16 cellular contexts compared by ENCODE assay signal in genomic region chr9:112286906-112287305, GRCh38. TPM values are rescaled to one million over a fixed set of nuclear protein-coding genes. Genes with fewer than 3 reads are reported as not detected.
DNase-seq lines count a peak whose midpoint lies in the region; ATAC-seq and TF ChIP-seq lines count a peak whose summit lies in the region.
"Had no signal": no experiment of that assay in that cellular context is flagged by ENCODE, and none has a peak within 500 bp of the region (broad histone marks: within the 10 kb centered on the region; RNA-seq: fewer than 3 reads in every experiment).

No MANE protein-coding gene starts in this region.

- CTCF ChIA-PET in CD8-positive, alpha-beta T cell (lab: Charles Lee): no interaction called here

- H3K4me3 Mint-ChIP-seq in CD8-positive, alpha-beta T cell: no peak overlapping the region
- H3K4me3 Mint-ChIP-seq in mesothelial cell of epicardium (no peak overlapping the region), type B pancreatic cell (no peak overlapping the region)

- no peaks in the 10 kb centered on the region for H3K4me1 ChIP-seq in CD8-positive, alpha-beta T cell (ENCODE audit: insufficient read depth, low read length)
- H3K4me1 ChIP-seq: BE2C had no signal

- TF ChIP-seq POLR2A in GM18505 (IDR thresholded peaks at IDR 0.05; ENCODE audit: borderline replicate concordance, extremely low read depth, insufficient read depth, insufficient read length): no peak

- H3K9me3 ChIP-seq in CD8-positive, alpha-beta T cell (ENCODE audit: low read length): no peaks in the 10 kb centered on the region
- H3K9me3 ChIP-seq in WERI-Rb-1 (ENCODE audit: severe bottlenecking): peaks cover 14% of the 10 kb centered on the region

- H3K27ac ChIP-seq in CD8-positive, alpha-beta T cell (ENCODE audit: low read depth, low read length): no peak overlapping the region
- H3K27ac ChIP-seq in WERI-Rb-1: no peak overlapping the region
- H3K27ac ChIP-seq: C4-2B, GM23248 had no signal

- H3K4me3 ChIP-seq in CD8-positive, alpha-beta T cell (ENCODE audit: low read depth, low read length): no peak overlapping the region
- no peak overlapping the region for H3K4me3 ChIP-seq in WERI-Rb-1 (ENCODE audit: low read depth, low read length)
- H3K4me3 ChIP-seq: GM23248 had no signal

- no peak for DNase-seq in CD8-positive, alpha-beta T cell
- DNase-seq in dedifferentiated amniotic fluid mesenchymal stem cell (ENCODE audit: extremely low spot score) (peak; percentile 24), mesothelial cell of epicardium (ENCODE audit: low spot score in 2 of 2, unreplicated experiment in 2 of 2) (no peak), type B pancreatic cell (ENCODE audit: extremely low spot score, unreplicated experiment) (no peak), WERI-Rb-1 (no peak)
- DNase-seq: BE2C; CD4-positive, alpha-beta memory T cell; COR-L47; DND-41; GDM1; GM23248; IMR-90 had no signal

- no peak for ATAC-seq in CD8-positive, alpha-beta T cell
- ATAC-seq in HG02852 (IDR thresholded peaks at IDR 0.05; ENCODE audit: unreplicated experiment) (no peak), GM18505 (IDR thresholded peaks at IDR 0.05; ENCODE audit: unreplicated experiment) (no peak)
- ATAC-seq: HCT116 had no signal

- peaks cover 71% of the 10 kb centered on the region for H3K36me3 Mint-ChIP-seq in CD8-positive, alpha-beta T cell
- H3K36me3 Mint-ChIP-seq in mesothelial cell of epicardium: peaks cover 65% of the 10 kb centered on the region
- peaks cover 62% of the 10 kb centered on the region for H3K36me3 Mint-ChIP-seq in type B pancreatic cell

- H3K36me3 ChIP-seq in CD8-positive, alpha-beta T cell (ENCODE audit: insufficient read depth, low read length): peaks cover 5% of the 10 kb centered on the region
- 0 out of 2 replicates have a peak, but pooled peaks cover 2% of the 10 kb centered on the region for H3K36me3 ChIP-seq in WERI-Rb-1
- H3K36me3 ChIP-seq: BE2C had no signal

- H3K27me3 ChIP-seq in CD8-positive, alpha-beta T cell (ENCODE audit: insufficient read depth, low read length): no peaks in the 10 kb centered on the region
- H3K27me3 ChIP-seq in WERI-Rb-1 (ENCODE audit: insufficient read depth, low read depth, severe bottlenecking): no peaks in the 10 kb centered on the region
- H3K27me3 ChIP-seq: BE2C had no signal

- H3K27ac Mint-ChIP-seq in CD8-positive, alpha-beta T cell: peak overlapping the region; percentile 35
- H3K27ac Mint-ChIP-seq in mesothelial cell of epicardium (peak overlapping the region; percentile 10), type B pancreatic cell (peak overlapping the region; percentile 60)

- POLR2A ChIA-PET in CD8-positive, alpha-beta T cell (lab: Charles Lee): no interaction called here

- peaks cover 23% of the 10 kb centered on the region for H3K9me3 Mint-ChIP-seq in CD8-positive, alpha-beta T cell
- peaks cover 46% of the 10 kb centered on the region for H3K9me3 Mint-ChIP-seq in mesothelial cell of epicardium
- peaks cover 9% of the 10 kb centered on the region for H3K9me3 Mint-ChIP-seq in type B pancreatic cell

- no peak for TF ChIP-seq CTCF in CD8-positive, alpha-beta T cell (IDR thresholded peaks at IDR 0.05)
- TF ChIP-seq CTCF in mesothelial cell of epicardium (IDR thresholded peaks at IDR 0.05; ENCODE audit: unreplicated experiment): no peak
- no peak for TF ChIP-seq CTCF in type B pancreatic cell (conservative IDR thresholded peaks at IDR 0.05)
- no peak for TF ChIP-seq CTCF in WERI-Rb-1 (IDR thresholded peaks at IDR 0.05; ENCODE audit: low read depth, low read length)

- H3K4me1 Mint-ChIP-seq in CD8-positive, alpha-beta T cell (ENCODE audit: low read depth): peaks cover 34% of the 10 kb centered on the region
- peaks cover 4% of the 10 kb centered on the region for H3K4me1 Mint-ChIP-seq in mesothelial cell of epicardium
- peaks cover 4% of the 10 kb centered on the region for H3K4me1 Mint-ChIP-seq in type B pancreatic cell (ENCODE audit: unreplicated experiment)

- intact Hi-C loops in CD8-positive, alpha-beta T cell (cut with DNase I, micrococcal nuclease): no loop called here

- H3K27me3 Mint-ChIP-seq in CD8-positive, alpha-beta T cell (ENCODE audit: low read depth): no peaks in the 10 kb centered on the region
- H3K27me3 Mint-ChIP-seq in mesothelial cell of epicardium (ENCODE audit: low read depth): no peaks in the 10 kb centered on the region
- H3K27me3 Mint-ChIP-seq in type B pancreatic cell: no peaks in the 10 kb centered on the region
- H3K27me3 Mint-ChIP-seq: CD4-positive, alpha-beta memory T cell had no signal

RNA-seq across cellular contexts. Expression of gene PTBP3, which starts 46.5 kb away (rescaled TPM):
- total RNA-seq in CD8-positive, alpha-beta T cell: 100 to 1,000 TPM in 1 of 2 experiments, 10 to 100 TPM in 1; 96.8 to 112 TPM
- 39.3 to 42.5 TPM (median 41.6 TPM) in 3 replicates for total RNA-seq in mesothelial cell of epicardium
- 78.6 and 174 TPM in 2 replicates for total RNA-seq in type B pancreatic cell (ENCODE audit: low replicate concordance)

Comparison
In these comparisons a context has a peak if more than half of its experiments do, and no peak if none do; other contexts are left out.
1. H3K27ac Mint-ChIP-seq: peak in every context shown above with its lines; median percentile 60 in type B pancreatic cell; 35 in CD8-positive, alpha-beta T cell; 10 in mesothelial cell of epicardium.